In genomic region chr18:5643288-5643687, GRCh38 we compare ENCODE assay signal across 8 cellular contexts.
"Had no signal": no experiment of that assay in that cellular context is flagged by ENCODE, and none has a peak within 500 bp of the region (broad histone marks: within the 10 kb centered on the region; RNA-seq: fewer than 3 reads in every experiment).

No MANE protein-coding gene starts in this region.

- ATAC-seq: GM12878 had no signal

- DNase-seq: GDM1, GF-D8 had no signal

- FAIRE-seq: G401.6, GM12878, GM12891, GM12892, GM18507, GM19239 had no signal

- H3K4me3 ChIP-seq: GM12878 had no signal
